Comparison of ENCODE assay signal across 17 cellular contexts in the genomic region with DNA sequence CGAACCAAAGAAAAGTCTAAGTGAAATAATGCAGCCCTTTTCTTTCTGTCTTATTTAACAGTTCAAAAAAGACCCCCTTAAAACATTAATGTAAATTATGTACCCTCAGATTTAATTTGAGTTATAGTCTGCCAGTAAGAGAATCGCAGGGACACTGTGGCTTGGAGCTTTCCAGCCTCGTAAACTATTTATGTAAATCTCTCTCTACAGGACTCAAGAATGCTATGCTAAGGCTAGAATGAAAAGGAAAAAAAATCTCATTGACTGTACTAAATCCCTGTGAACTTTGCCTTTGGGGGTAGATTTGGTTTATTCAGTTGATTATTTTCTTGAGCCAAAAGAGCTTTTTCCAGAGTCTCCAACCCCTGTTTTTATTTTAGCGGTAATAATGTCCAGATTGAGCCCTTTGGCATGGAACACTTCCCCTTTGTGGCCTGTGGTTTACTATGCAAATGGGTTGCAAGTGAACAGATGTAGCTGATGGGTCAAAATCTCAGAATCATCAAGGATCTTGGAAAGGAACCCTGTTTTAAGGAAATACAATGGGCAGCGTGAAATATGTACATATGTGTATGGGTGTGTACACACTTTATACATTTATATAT.
A peak's percentile ranks its signal among the peaks of the same experiment; 100 is the strongest.
DNase-seq lines count a peak whose midpoint lies in the region; ATAC-seq and TF ChIP-seq lines count a peak whose summit lies in the region.
"Had no signal": no experiment of that assay in that cellular context is flagged by ENCODE, and none has a peak within 500 bp of the region (broad histone marks: within the 10 kb centered on the region; RNA-seq: fewer than 3 reads in every experiment).

No MANE protein-coding gene starts in this region.

- TF ChIP-seq CTCF in astrocyte of the spinal cord (IDR thresholded peaks at IDR 0.05; ENCODE audit: low read depth, low read length) = no peak

- no peak overlapping the region for H3K4me3 ChIP-seq in astrocyte of the spinal cord (ENCODE audit: low read depth, low read length)
- H3K4me3 ChIP-seq: adrenal gland, gastrocnemius medialis, skin epidermis, transverse colon had no signal

- peak; percentile 42 for DNase-seq in NAMALWA (ENCODE audit: low spot score)
- DNase-seq in astrocyte of the spinal cord (ENCODE audit: low read depth, low spot score) = peak; percentile 59
- DNase-seq in sciatic nerve (ENCODE audit: low spot score) = no peak
- no peak for DNase-seq in occipital lobe (lab: John Stamatoyannopoulos, UW)
- DNase-seq in NCI-H1048 (lab: John Stamatoyannopoulos, UW) = no peak
- DNase-seq in D341Med (ENCODE audit: low spot score) = no peak
- DNase-seq in NCI-H1417 treated with DMSO at 0.1 percent for 48 hours (lab: John Stamatoyannopoulos, UW) = no peak
- DNase-seq: activated CD8-positive, alpha-beta memory T cell treated with anti-CD3 and anti-CD28 coated beads for 24 hours; adrenal gland; DMS79; gastrocnemius medialis; NCI-H2107; NCI-H774; SW 1271; transverse colon had no signal

- peak; percentile 73 for ATAC-seq in GM18502 (IDR thresholded peaks at IDR 0.05; ENCODE audit: poor library complexity, unreplicated experiment)
- peak; percentile 58 for ATAC-seq in sciatic nerve
- ATAC-seq: gastrocnemius medialis had no signal

- in situ Hi-C loops in astrocyte of the spinal cord (cut with HindIII; ENCODE audit: low sequenced_read_pairs) = no loop called here

- intact Hi-C loops in sciatic nerve (cut with DNase I) = no loop called here

Comparison
In these comparisons a context has a peak if more than half of its experiments do, and no peak if none do; other contexts are left out.
1. DNase-seq: peak in NAMALWA (single experiment) and astrocyte of the spinal cord (single experiment); none in sciatic nerve (single experiment), occipital lobe (single experiment), NCI-H1048 (single experiment), D341Med (single experiment) and NCI-H1417 treated with DMSO at 0.1 percent for 48 hours (single experiment).